ENCODE assay signal across 8 cellular contexts in genomic region chr17:66567234-66568170, GRCh38.
A peak's percentile ranks its signal among the peaks of the same experiment; 100 is the strongest.
DNase-seq lines count a peak whose midpoint lies in the region; ATAC-seq, FAIRE-seq and TF ChIP-seq lines count a peak whose summit lies in the region.

No MANE protein-coding gene starts in this region.

- intact Hi-C loops in Right ventricle myocardium inferior (cut with DNase I) (loop anchor here (2.0 kb wide), 1 partner anchor 313 kb away; no protein-coding TSS in a partner anchor), vagina (cut with DNase I) (no loop called here)

- H3K4me3 ChIP-seq in BJ (ENCODE audit: low read depth, low read length) (no peak overlapping the region), vagina (no peak overlapping the region)

- no peaks in the 10 kb centered on the region for H3K9me3 Mint-ChIP-seq in progenitor cell of endocrine pancreas (ENCODE audit: low read depth)

- peak; percentile 71 for ATAC-seq in Right ventricle myocardium inferior

- no peaks in the 10 kb centered on the region for H3K9me3 ChIP-seq in vagina

- peaks cover 11% of the 10 kb centered on the region for H3K4me1 ChIP-seq in vagina

- H3K36me3 ChIP-seq in BJ (ENCODE audit: control insufficient read depth, insufficient read depth, low read length) = no peaks in the 10 kb centered on the region
- no peaks in the 10 kb centered on the region for H3K36me3 ChIP-seq in vagina

- no peak overlapping the region for H3K27ac ChIP-seq in vagina

- CTCF ChIA-PET in BJ (lab: Yijun Ruan, JAX) = interaction anchor here (0.6 to 3.9 kb wide), 35 partner anchors 9 to 575 kb away, joined by 3 to 12 read pairs (median 4); no protein-coding TSS in a partner anchor

- H3K27me3 ChIP-seq in BJ (ENCODE audit: control insufficient read depth, insufficient read depth, low read length) (no peaks in the 10 kb centered on the region), vagina (no peaks in the 10 kb centered on the region)

- in situ Hi-C loops in SK-MEL-5 (cut with HindIII; ENCODE audit: low pct_unique_long_range_greater_than_20kb, low sequenced_read_pairs) = no loop called here

- no peak for TF ChIP-seq POLR2A in vagina (IDR thresholded peaks at IDR 0.05)

- peaks cover 6% of the 10 kb centered on the region for H3K4me1 Mint-ChIP-seq in progenitor cell of endocrine pancreas (ENCODE audit: low read depth)

- no peak overlapping the region for H3K4me3 Mint-ChIP-seq in progenitor cell of endocrine pancreas (ENCODE audit: low read depth)

- no peaks in the 10 kb centered on the region for H3K36me3 Mint-ChIP-seq in progenitor cell of endocrine pancreas (ENCODE audit: insufficient read depth)

- POLR2A ChIA-PET in BJ (lab: Charles Lee) = no interaction called here

- TF ChIP-seq CTCF in BJ (IDR thresholded peaks at IDR 0.05; ENCODE audit: insufficient read depth, low read depth, low read length) = peak; percentile 89
- TF ChIP-seq CTCF in progenitor cell of endocrine pancreas (IDR thresholded peaks at IDR 0.05; ENCODE audit: unreplicated experiment) = peak; percentile 67
- TF ChIP-seq CTCF in vagina (IDR thresholded peaks at IDR 0.05) = peak; percentile 58 to 61 (median 60)

- DNase-seq in BJ (ENCODE audit: low read depth) = no peak
- peak; percentile 62 for DNase-seq in GM19239 (ENCODE audit: insufficient read length, low spot score)
- DNase-seq in HT-29 (ENCODE audit: low spot score) = peak; percentile 96
- peak; percentile 91 for DNase-seq in SK-MEL-5 (ENCODE audit: low read depth, low spot score)
- peak; percentile 83 for DNase-seq in activated naive CD4-positive, alpha-beta T cell treated with anti-CD3 and anti-CD28 coated beads, Interleukin-2, amount 50 U/mL, for 16 hours
- DNase-seq in Right ventricle myocardium inferior (ENCODE audit: missing footprints) = peak; percentile 84
- DNase-seq in progenitor cell of endocrine pancreas (ENCODE audit: low spot score, unreplicated experiment) = peak; percentile 39
- peak; percentile 64 to 79 for DNase-seq in vagina (ENCODE audit: extremely low spot score in 2 of 2)

- no peak for FAIRE-seq in GM19239 (lab: Jason Lieb, UNC)

- no peak overlapping the region for H3K27ac Mint-ChIP-seq in progenitor cell of endocrine pancreas

- H3K27me3 Mint-ChIP-seq in progenitor cell of endocrine pancreas = no peaks in the 10 kb centered on the region
